In the genomic region with DNA sequence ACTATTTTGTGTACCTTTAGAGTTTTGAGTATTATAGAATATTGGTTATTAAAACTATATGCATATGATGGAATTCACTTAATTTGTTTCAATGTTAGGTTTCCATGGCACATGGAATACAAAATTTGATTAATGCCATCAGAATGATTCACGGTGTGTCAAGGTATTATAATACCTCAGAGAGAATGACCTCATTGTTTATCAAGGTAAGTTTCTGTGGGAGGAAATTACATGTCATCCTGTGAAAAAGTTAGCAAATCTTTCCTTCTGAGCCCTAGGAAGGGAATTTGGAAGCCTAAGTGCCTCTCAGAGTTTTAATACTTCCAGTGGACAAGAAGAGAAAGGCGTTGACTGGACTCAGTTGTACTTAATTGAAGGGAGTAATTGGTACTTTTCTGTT, we compare ENCODE assay signal across 1 cellular context.
TF ChIP-seq lines count a peak whose summit lies in the region.

No MANE protein-coding gene starts in this region.

TF ChIP-seq in HepG2, 621 proteins besides CTCF, POLR2A, EP300 and RAD21:
- TF ChIP-seq ATF7 (IDR thresholded peaks at IDR 0.05) (peak; percentile 62), ATF7 (CRISPR knock-in tag; IDR thresholded peaks at IDR 0.05) (no peak), ZMAT3 (CRISPR knock-in tag; conservative IDR thresholded peaks at IDR 0.05) (no peak)
TF ChIP-seq in HepG2: peak in this region for 1.
